In the genomic region with DNA sequence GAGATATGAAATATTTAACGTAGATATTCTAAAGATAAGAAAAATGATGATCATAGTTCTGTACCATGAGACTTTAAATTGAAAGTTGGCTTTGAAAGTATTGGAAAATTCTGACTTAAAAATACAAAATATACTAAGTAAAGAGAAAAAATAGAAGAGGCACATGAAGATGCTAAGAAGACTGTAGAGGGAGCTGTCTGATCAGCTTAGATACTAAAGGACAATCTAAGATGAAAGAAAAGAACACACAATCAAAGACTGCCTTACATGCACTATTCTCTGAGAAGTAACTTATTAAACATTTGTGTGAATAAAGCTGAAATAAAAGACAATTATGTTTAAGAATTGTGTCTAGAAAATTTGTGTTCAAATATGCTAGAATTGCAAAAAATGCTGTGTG, we compare ENCODE assay signal across 10 cellular contexts. TPM values are rescaled to one million over a fixed set of nuclear protein-coding genes. Genes with fewer than 3 reads are reported as not detected.
DNase-seq lines count a peak whose midpoint lies in the region; ATAC-seq and TF ChIP-seq lines count a peak whose summit lies in the region.
"Had no signal": no experiment of that assay in that cellular context is flagged by ENCODE, and none has a peak within 500 bp of the region (broad histone marks: within the 10 kb centered on the region; RNA-seq: fewer than 3 reads in every experiment).

No MANE protein-coding gene starts in this region.

- H3K27ac ChIP-seq in KMS-11 (no peak overlapping the region), RWPE1 (no peak overlapping the region)
- no peak overlapping the region for H3K27ac ChIP-seq in CD8-positive, alpha-beta T cell (ENCODE audit: low read depth, low read length)

- no peaks in the 10 kb centered on the region for H3K36me3 ChIP-seq in BJ (ENCODE audit: control insufficient read depth, insufficient read depth, low read length)
- H3K36me3 ChIP-seq in KMS-11 (ENCODE audit: insufficient read depth): no peaks in the 10 kb centered on the region
- H3K36me3 ChIP-seq in CD8-positive, alpha-beta T cell (ENCODE audit: insufficient read depth, low read length): no peaks in the 10 kb centered on the region

- TF ChIP-seq CTCF in BJ (IDR thresholded peaks at IDR 0.05; ENCODE audit: insufficient read depth, low read depth, low read length) (peak; percentile 29; the same call in 1 of the 2 replicates), KMS-11 (conservative IDR thresholded peaks at IDR 0.05; ENCODE audit: low read depth, low read length) (peak; percentile 33; the same call in 1 of the 2 replicates), RWPE1 (conservative IDR thresholded peaks at IDR 0.05; ENCODE audit: low read depth) (no peak)
- TF ChIP-seq CTCF in CD8-positive, alpha-beta T cell (IDR thresholded peaks at IDR 0.05): no peak

- peak; percentile 77 for ATAC-seq in left lobe of liver
- no peak for ATAC-seq in CD8-positive, alpha-beta T cell
- no peak for ATAC-seq in activated T-cell treated with anti-CD3 and anti-CD28 coated beads, Interleukin-2, amount 50 U/mL, for 72 hours (replicated peaks in 1 of 2)
- ATAC-seq: activated CD4-positive, CD25-positive, alpha-beta regulatory T cell treated with anti-CD3 and anti-CD28 coated beads, Interleukin-2, amount 50 U/mL, for 24 hours had no signal

- peaks cover 10% of the 10 kb centered on the region for H3K9me3 Mint-ChIP-seq in CD8-positive, alpha-beta T cell
- peaks cover 2 to 5% of the 10 kb centered on the region in 2 donors for H3K9me3 Mint-ChIP-seq in activated T-cell treated with anti-CD3 and anti-CD28 coated beads, Interleukin-2, amount 50 U/mL, for 72 hours

- H3K27ac Mint-ChIP-seq in CD8-positive, alpha-beta T cell: no peak overlapping the region
- H3K27ac Mint-ChIP-seq in activated T-cell treated with anti-CD3 and anti-CD28 coated beads, Interleukin-2, amount 50 U/mL, for 72 hours: no peak overlapping the region

- H3K9ac ChIP-seq in KMS-11: no peak overlapping the region

- no peaks in the 10 kb centered on the region for H3K27me3 ChIP-seq in BJ (ENCODE audit: control insufficient read depth, insufficient read depth, low read length)
- H3K27me3 ChIP-seq in KMS-11 (ENCODE audit: insufficient read depth, low read depth): no peaks in the 10 kb centered on the region
- H3K27me3 ChIP-seq in CD8-positive, alpha-beta T cell (ENCODE audit: insufficient read depth, low read length): no peaks in the 10 kb centered on the region

- no peaks in the 10 kb centered on the region for H4K20me1 ChIP-seq in KMS-11 (ENCODE audit: insufficient read depth)

- H3K79me2 ChIP-seq in KMS-11 (ENCODE audit: insufficient read depth, low read depth): no peaks in the 10 kb centered on the region

- H2AFZ ChIP-seq in KMS-11 (ENCODE audit: low read depth): no peak overlapping the region

- H3K36me3 Mint-ChIP-seq in CD8-positive, alpha-beta T cell: no peaks in the 10 kb centered on the region
- H3K36me3 Mint-ChIP-seq in activated T-cell treated with anti-CD3 and anti-CD28 coated beads, Interleukin-2, amount 50 U/mL, for 72 hours (ENCODE audit: insufficient read depth in 2 of 2): peaks cover 0 to 3% of the 10 kb centered on the region in 2 donors

- H3K27me3 Mint-ChIP-seq in CD8-positive, alpha-beta T cell (ENCODE audit: low read depth): peaks cover 8% of the 10 kb centered on the region
- no peaks in the 10 kb centered on the region for H3K27me3 Mint-ChIP-seq in activated T-cell treated with anti-CD3 and anti-CD28 coated beads, Interleukin-2, amount 50 U/mL, for 72 hours (ENCODE audit: low read depth)

- no peaks in the 10 kb centered on the region for H3K4me1 ChIP-seq in KMS-11 (ENCODE audit: low read depth, poor library complexity, severe bottlenecking)
- no peaks in the 10 kb centered on the region for H3K4me1 ChIP-seq in CD8-positive, alpha-beta T cell (ENCODE audit: insufficient read depth, low read length)

- H3K9me3 ChIP-seq in CD8-positive, alpha-beta T cell (ENCODE audit: low read length): no peaks in the 10 kb centered on the region

- no peak overlapping the region for H3K4me3 ChIP-seq in BJ (ENCODE audit: low read depth, low read length)
- no peak overlapping the region for H3K4me3 ChIP-seq in KMS-11 (IDR thresholded peaks at IDR 0.05; ENCODE audit: insufficient read depth, low read depth, low read length)
- no peak overlapping the region for H3K4me3 ChIP-seq in CD8-positive, alpha-beta T cell (ENCODE audit: low read depth, low read length)

- intact Hi-C loops in CD8-positive, alpha-beta T cell (cut with DNase I, micrococcal nuclease): no loop called here

- H3K4me2 ChIP-seq in KMS-11: no peak overlapping the region

- CTCF ChIA-PET in BJ (lab: Yijun Ruan, JAX): interaction anchor here (0.7 to 2.3 kb wide), 6 partner anchors 11 to 548 kb away, joined by 3 to 17 read pairs (median 4); no protein-coding TSS in a partner anchor
- CTCF ChIA-PET in CD8-positive, alpha-beta T cell (lab: Charles Lee): interaction anchor here (1.0 kb wide), 1 partner anchor 548 kb away, joined by 4 read pairs; no protein-coding TSS in a partner anchor
- CTCF ChIA-PET in RWPE1 (lab: Yijun Ruan, JAX): interaction anchor here (1.3 kb wide), 1 partner anchor 46 kb away, joined by 3 read pairs; no protein-coding TSS in a partner anchor

- no peak overlapping the region for H3K4me3 Mint-ChIP-seq in CD8-positive, alpha-beta T cell
- no peak overlapping the region for H3K4me3 Mint-ChIP-seq in activated T-cell treated with anti-CD3 and anti-CD28 coated beads, Interleukin-2, amount 50 U/mL, for 72 hours

- no peaks in the 10 kb centered on the region for H3K4me1 Mint-ChIP-seq in CD8-positive, alpha-beta T cell (ENCODE audit: low read depth)
- no peaks in the 10 kb centered on the region for H3K4me1 Mint-ChIP-seq in activated T-cell treated with anti-CD3 and anti-CD28 coated beads, Interleukin-2, amount 50 U/mL, for 72 hours (ENCODE audit: low read depth)

- DNase-seq in BJ (ENCODE audit: low read depth) (no peak), astrocyte of the hippocampus (ENCODE audit: low read depth, low spot score) (peak; percentile 15), left lobe of liver (ENCODE audit: low spot score) (no peak), RWPE1 (ENCODE audit: low spot score) (no peak), mesenteric fat pad (ENCODE audit: low spot score) (no peak)
- DNase-seq in CD8-positive, alpha-beta T cell: no peak
- DNase-seq in activated T-cell treated with anti-CD3 and anti-CD28 coated beads, Interleukin-2, amount 50 U/mL, for 72 hours: no peak
- DNase-seq: NCI-H2171 had no signal

- POLR2A ChIA-PET in BJ (lab: Charles Lee) (no interaction called here), RWPE1 (lab: Yijun Ruan, JAX; ENCODE audit: low non-redundant PET) (no interaction called here)
- POLR2A ChIA-PET in CD8-positive, alpha-beta T cell (lab: Charles Lee): no interaction called here

RNA-seq across cellular contexts. Expression of a gene that starts 55.1 kb away (rescaled TPM):
- polyA plus RNA-seq in BJ (2011; rRNA removed): not detected in 2 replicates
- polyA minus RNA-seq in BJ (2011; rRNA and poly(A)+ RNA removed): not detected in 2 replicates
- not detected for total RNA-seq in left lobe of liver
- total RNA-seq in CD8-positive, alpha-beta T cell: not detected
- total RNA-seq in mesenteric fat pad: not detected
- total RNA-seq in activated T-cell treated with anti-CD3 and anti-CD28 coated beads, Interleukin-2, amount 50 U/mL, for 72 hours: not detected

Comparison
In these comparisons a context has a peak if more than half of its experiments do, and no peak if none do; other contexts are left out.
1. CTCF ChIP-seq: peak in BJ (single experiment) and KMS-11 (single experiment); none in CD8-positive, alpha-beta T cell (single experiment) and RWPE1 (single experiment).